ENCODE assay signal across 1 cellular context in genomic region chr1:203038217-203038741, GRCh38.
A peak's percentile ranks its signal among the peaks of the same experiment; 100 is the strongest.
TF ChIP-seq lines count a peak whose summit lies in the region.

No MANE protein-coding gene starts in this region.

TF ChIP-seq in SK-N-SH, 30 proteins besides CTCF, POLR2A, EP300 and RAD21 (continued from another document):
- TF ChIP-seq REST (IDR thresholded peaks at IDR 0.05; ENCODE audit: low read depth, low read length): no peak
- peak; percentile 51 for TF ChIP-seq PBX3 (IDR thresholded peaks at IDR 0.05)
- 0 out of 2 replicates have a peak, but pooled peaks have one; percentile 28 for TF ChIP-seq NRF1 (IDR thresholded peaks at IDR 0.05; ENCODE audit: low read depth, low read length)
- peak; percentile 50; the same call in 1 of the 2 replicates for TF ChIP-seq MXI1 (IDR thresholded peaks at IDR 0.05; ENCODE audit: low read depth, low read length)
